ENCODE assay signal across 2 cellular contexts in genomic region chr1:19204665-19205266, GRCh38.
TF ChIP-seq lines count a peak whose summit lies in the region.

No MANE protein-coding gene starts in this region.

TF ChIP-seq in SK-N-SH, 30 proteins besides CTCF, POLR2A, EP300 and RAD21:
- peak; percentile 10; the same call in 1 of the 2 replicates for TF ChIP-seq JUND (IDR thresholded peaks at IDR 0.05)
- no peak for TF ChIP-seq YY1 (IDR thresholded peaks at IDR 0.05; ENCODE audit: low read depth)

TF ChIP-seq in SK-N-SH treated with all-trans-retinoic acid at 6 μM for 48 hours, 23 proteins besides CTCF, POLR2A, EP300 and RAD21:
- TF ChIP-seq ZNF70 (CRISPR knock-in tag; IDR thresholded peaks at IDR 0.05) (no peak), CSRNP3 (CRISPR knock-in tag; IDR thresholded peaks at IDR 0.05) (no peak), ZFP30 (CRISPR knock-in tag; IDR thresholded peaks at IDR 0.05) (no peak), OSR1 (CRISPR knock-in tag; IDR thresholded peaks at IDR 0.05) (no peak), ZNF565 (CRISPR knock-in tag; conservative IDR thresholded peaks at IDR 0.05; ENCODE audit: low read depth) (no peak), SNAI2 (CRISPR knock-in tag; IDR thresholded peaks at IDR 0.05) (no peak), ISL1 (CRISPR knock-in tag; IDR thresholded peaks at IDR 0.05) (no peak), ARNTL (CRISPR knock-in tag; IDR thresholded peaks at IDR 0.05; ENCODE audit: borderline replicate concordance, low read depth) (no peak), PATZ1 (CRISPR knock-in tag; IDR thresholded peaks at IDR 0.05; ENCODE audit: borderline replicate concordance) (no peak), RARB (CRISPR knock-in tag; IDR thresholded peaks at IDR 0.05) (no peak), CSDC2 (CRISPR knock-in tag; IDR thresholded peaks at IDR 0.05) (no peak), TSHZ2 (CRISPR knock-in tag; IDR thresholded peaks at IDR 0.05) (no peak), POU6F1 (CRISPR knock-in tag; IDR thresholded peaks at IDR 0.05; ENCODE audit: borderline replicate concordance, low read depth) (no peak), GLIS3 (CRISPR knock-in tag; IDR thresholded peaks at IDR 0.05) (no peak), TOX (CRISPR knock-in tag; IDR thresholded peaks at IDR 0.05; ENCODE audit: borderline replicate concordance) (no peak), PPARA (CRISPR knock-in tag; IDR thresholded peaks at IDR 0.05; ENCODE audit: borderline replicate concordance) (no peak)
